ENCODE assay signal across 8 cellular contexts in the genomic region with DNA sequence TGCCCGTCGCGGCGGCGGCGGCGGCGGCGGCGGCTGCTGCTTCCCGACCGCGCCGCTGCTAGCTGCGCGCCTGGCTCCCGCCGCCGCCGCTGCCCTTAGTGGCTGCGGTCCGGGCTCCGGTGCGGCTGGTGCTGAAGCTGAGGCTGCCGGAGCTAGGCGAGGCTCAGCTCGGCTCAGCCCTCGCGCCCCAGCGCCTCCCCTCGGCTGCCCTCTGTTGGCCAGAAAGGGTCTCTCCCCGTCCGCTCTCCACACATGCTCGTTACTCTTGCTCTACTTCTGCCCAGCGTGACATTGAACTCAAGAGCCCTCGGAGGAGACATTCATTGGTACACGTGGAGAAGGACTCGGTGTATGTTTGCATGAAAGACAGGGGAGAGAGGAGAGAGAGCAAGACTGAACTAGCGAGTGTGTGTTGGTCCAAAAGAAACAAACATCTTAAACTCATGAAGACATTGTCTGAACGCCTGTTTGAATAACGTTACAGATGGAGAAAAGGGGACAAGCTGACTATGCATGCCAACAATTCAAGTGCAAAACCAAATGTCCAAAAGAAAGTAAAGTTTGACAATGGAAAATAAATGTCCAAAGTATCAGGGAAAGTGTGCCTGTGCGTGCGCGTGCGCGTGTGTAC. TPM values are rescaled to one million over a fixed set of nuclear protein-coding genes. Genes with fewer than 3 reads are reported as not detected.
DNase-seq lines count a peak whose midpoint lies in the region; ATAC-seq, FAIRE-seq and TF ChIP-seq lines count a peak whose summit lies in the region.

A gene (minus strand): TSS at position 175 of the 631 bp plus-strand sequence.

- H3K36me3 ChIP-seq in cardiac muscle cell (no peaks in the 10 kb centered on the region), pancreas (no peaks in the 10 kb centered on the region)

- 13 to 27% methylated on average over 22 to 46 of the region's 46 CpGs for WGBS in pancreas, 2 donors

- ATAC-seq in activated naive CD4-positive, alpha-beta T cell treated with anti-CD3 and anti-CD28 coated beads, Interleukin-2, amount 50 U/mL, for 72 hours = peak; percentile 36 to 89
- peak; percentile 98 to 100 (median 100) for ATAC-seq in pancreas
- no peak for ATAC-seq in GM21526 (IDR thresholded peaks at IDR 0.05; ENCODE audit: low FRiP score, unreplicated experiment)

- POLR2A ChIA-PET in HEK293T (lab: Yijun Ruan, JAX) = no interaction called here

- intact Hi-C loops in pancreas (cut with DNase I) = no loop called here

- TF ChIP-seq CTCF in cardiac muscle cell (IDR thresholded peaks at IDR 0.05; ENCODE audit: low read depth, low read length) (peak; percentile 66), pancreas (IDR thresholded peaks at IDR 0.05) (peak; percentile 65 to 80 (median 76))

- FAIRE-seq in pancreas (lab: Jason Lieb, UNC) = no peak

- DNase-seq in ELF-1 (ENCODE audit: low read depth, low spot score) (peak; percentile 91), HEK293T (ENCODE audit: extremely low spot score) (peak; percentile 8), NCI-H2107 treated with DMSO at 0.1 percent for 48 hours (lab: John Stamatoyannopoulos, UW; ENCODE audit: unreplicated experiment) (peak; percentile 88), cardiac muscle cell (ENCODE audit: low read depth in 1 of 2, low spot score in 1 of 2) (peak; percentile 74 to 96), pancreas (peak; percentile 84 to 94 (median 92))
- DNase-seq in activated naive CD4-positive, alpha-beta T cell treated with anti-CD3 and anti-CD28 coated beads, Interleukin-2, amount 50 U/mL, for 72 hours (ENCODE audit: low spot score in 2 of 2) = peak in 1 of 2 donors; percentile 61
- DNase-seq in stimulated activated naive CD4-positive, alpha-beta T cell (lab: John Stamatoyannopoulos, UW) = no peak

- H3K9me3 Mint-ChIP-seq in activated naive CD4-positive, alpha-beta T cell treated with anti-CD3 and anti-CD28 coated beads, Interleukin-2, amount 50 U/mL, for 72 hours = peaks cover 12 to 26% of the 10 kb centered on the region in 2 donors

- CTCF ChIA-PET in HEK293T (lab: Yijun Ruan, JAX) = interaction anchor here (0.6 to 0.7 kb wide), 2 partner anchors 11 to 509 kb away, joined by 3 read pairs; no protein-coding TSS in a partner anchor

- H3K36me3 Mint-ChIP-seq in activated naive CD4-positive, alpha-beta T cell treated with anti-CD3 and anti-CD28 coated beads, Interleukin-2, amount 50 U/mL, for 72 hours = peaks cover 18 to 23% of the 10 kb centered on the region in 2 donors

- H3K4me3 ChIP-seq in cardiac muscle cell (peak within 1 kb of the TSS; percentile 91), pancreas (peak within 1 kb of the TSS; percentile 32 to 54 (median 49))

- peaks cover 33% of the 10 kb centered on the region for H3K4me1 ChIP-seq in cardiac muscle cell (ENCODE audit: low read depth)
- H3K4me1 ChIP-seq in pancreas = peaks cover 0 to 3% (median 0%) of the 10 kb centered on the region in 3 donors

- no peak within 1 kb of the TSS for H3K27ac Mint-ChIP-seq in activated naive CD4-positive, alpha-beta T cell treated with anti-CD3 and anti-CD28 coated beads, Interleukin-2, amount 50 U/mL, for 72 hours

- no peaks in the 10 kb centered on the region for H3K27me3 ChIP-seq in cardiac muscle cell
- H3K27me3 ChIP-seq in pancreas = peaks cover 0 to 3% (median 0%) of the 10 kb centered on the region in 4 donors

- H3K27ac ChIP-seq in cardiac muscle cell (no peak within 1 kb of the TSS), pancreas (peak within 1 kb of the TSS in 1 of 4 donors; percentile 22)

- H3K9me3 ChIP-seq in cardiac muscle cell (ENCODE audit: low read depth) (no peaks in the 10 kb centered on the region), pancreas (no peaks in the 10 kb centered on the region)

TF ChIP-seq in HEK293T, 16 proteins besides CTCF, POLR2A, EP300 and RAD21:
- TF ChIP-seq FOXA1 (IDR thresholded peaks at IDR 0.05) = no peak
- no peak for TF ChIP-seq FOXK2 (IDR thresholded peaks at IDR 0.05)
- TF ChIP-seq, protein P1, sequence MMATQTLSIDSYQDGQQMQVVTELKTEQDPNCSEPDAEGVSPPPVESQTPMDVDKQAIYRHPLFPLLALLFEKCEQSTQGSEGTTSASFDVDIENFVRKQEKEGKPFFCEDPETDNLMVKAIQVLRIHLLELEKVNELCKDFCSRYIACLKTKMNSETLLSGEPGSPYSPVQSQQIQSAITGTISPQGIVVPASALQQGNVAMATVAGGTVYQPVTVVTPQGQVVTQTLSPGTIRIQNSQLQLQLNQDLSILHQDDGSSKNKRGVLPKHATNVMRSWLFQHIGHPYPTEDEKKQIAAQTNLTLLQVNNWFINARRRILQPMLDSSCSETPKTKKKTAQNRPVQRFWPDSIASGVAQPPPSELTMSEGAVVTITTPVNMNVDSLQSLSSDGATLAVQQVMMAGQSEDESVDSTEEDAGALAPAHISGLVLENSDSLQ (IDR thresholded peaks at IDR 0.05) = no peak
- TF ChIP-seq LEF1 (IDR thresholded peaks at IDR 0.05; ENCODE audit: borderline replicate concordance) = no peak
- no peak for TF ChIP-seq SP1 (IDR thresholded peaks at IDR 0.05)
- TF ChIP-seq TARDBP (IDR thresholded peaks at IDR 0.05) = no peak
- no peak for TF ChIP-seq ZNF384 (IDR thresholded peaks at IDR 0.05)
- TF ChIP-seq FOXM1 (IDR thresholded peaks at IDR 0.05; ENCODE audit: borderline replicate concordance) = no peak
- TF ChIP-seq ELF4 (IDR thresholded peaks at IDR 0.05) = no peak
- TF ChIP-seq NFRKB (IDR thresholded peaks at IDR 0.05) = no peak
- TF ChIP-seq SUZ12 (IDR thresholded peaks at IDR 0.05) = no peak
- TF ChIP-seq L3MBTL2 (conservative IDR thresholded peaks at IDR 0.05) = no peak

RNA-seq across cellular contexts. Expression of the gene that starts here (rescaled TPM):
- total RNA-seq in activated naive CD4-positive, alpha-beta T cell treated with anti-CD3 and anti-CD28 coated beads, Interleukin-2, amount 50 U/mL, for 72 hours = not detected
- total RNA-seq in cardiac muscle cell = 5.6 and 11.3 TPM in 2 replicates
- polyA plus RNA-seq in cardiac muscle cell = 5.9 and 15.6 TPM in 2 replicates
- total RNA-seq in pancreas = 1 to 10 TPM in 2 of 6 donors, under 1 TPM in 4; 0.23 to 1.5 (median 0.54) TPM
- polyA plus RNA-seq in pancreas = under 1 TPM; 0.08 to 0.12 TPM

Comparison
In these comparisons a context has a peak if more than half of its experiments do, and no peak if none do; other contexts are left out.
1. Peak in ATAC-seq in activated naive CD4-positive, alpha-beta T cell treated with anti-CD3 and anti-CD28 coated beads, Interleukin-2, amount 50 U/mL, for 72 hours; RNA of the gene not detected or under 1 TPM.
2. DNase-seq: peak in ELF-1 (single experiment), HEK293T (single experiment), NCI-H2107 treated with DMSO at 0.1 percent for 48 hours (single experiment), cardiac muscle cell (2 of 2) and pancreas (6 of 6); none in stimulated activated naive CD4-positive, alpha-beta T cell (0 of 6).